39 cellular contexts compared by ENCODE assay signal in genomic region chr12:119397540-119397939, GRCh38.
"Had no signal": no experiment of that assay in that cellular context is flagged by ENCODE, and none has a peak within 500 bp of the region (broad histone marks: within the 10 kb centered on the region; RNA-seq: fewer than 3 reads in every experiment).

No MANE protein-coding gene starts in this region.

- H3K27me3 ChIP-seq: adrenal gland, ascending aorta, body of pancreas, brain microvascular endothelial cell, breast epithelium, cardiac muscle cell had no signal

- H3K9me3 Mint-ChIP-seq: activated naive CD4-positive, alpha-beta T cell treated with anti-CD3 and anti-CD28 coated beads for 36 hours; activated naive CD4-positive, alpha-beta T cell treated with anti-CD3 and anti-CD28 coated beads, Interleukin-2, amount 10 ng/mL, durations not matched to agents 7 days and 5 days; activated naive CD4-positive, alpha-beta T cell treated with anti-CD3 and anti-CD28 coated beads, Interleukin-2, amount 50 U/mL, for 24 hours; activated naive CD4-positive, alpha-beta T cell treated with anti-CD3 and anti-CD28 coated beads, Interleukin-2, amount 50 U/mL, for 72 hours; activated naive CD8-positive, alpha-beta T cell treated with anti-CD3 and anti-CD28 coated beads for 36 hours; activated naive CD8-positive, alpha-beta T cell treated with anti-CD3 and anti-CD28 coated beads, Interleukin-2, amount 10 ng/mL, durations not matched to agents 7 days and 5 days; activated naive CD8-positive, alpha-beta T cell treated with anti-CD3 and anti-CD28 coated beads, Interleukin-2, amount 50 U/mL, for 24 hours; activated T-cell treated with anti-CD3 and anti-CD28 coated beads, Interleukin-2, amount 50 U/mL, for 24 hours; activated T-cell treated with anti-CD3 and anti-CD28 coated beads, Interleukin-2, amount 50 U/mL, for 4 hours; activated T-cell treated with anti-CD3 and anti-CD28 coated beads, Interleukin-2, amount 50 U/mL, for 72 hours; activated T-helper 1 cell treated with anti-CD3 and anti-CD28 coated beads, Interleukin-12 subunit alpha, Interleukin-12 subunit beta, Interleukin-2, Interleukin-4 antibody, amounts not matched to agents 30 ng/mL and 10 ng/mL and 1 ng/mL, durations not matched to agents 14 hours and 24 hours and 36 hours; activated T-helper 17 cell treated with anti-CD3 and anti-CD28 coated beads, Interleukin-2, amount 50 U/mL, for 72 hours; activated T-helper 2 cell treated with anti-CD3 and anti-CD28 coated beads, Interferon-gamma antibody, Interleukin-2, Interleukin-4, amounts not matched to agents 10 μg/mL and 5 μg/mL and 100 μg/mL, durations not matched to agents 14 hours and 24 hours and 36 hours; central memory CD8-positive, alpha-beta T cell had no signal

- H3K27ac Mint-ChIP-seq: activated naive CD4-positive, alpha-beta T cell treated with anti-CD3 and anti-CD28 coated beads for 36 hours; activated naive CD4-positive, alpha-beta T cell treated with anti-CD3 and anti-CD28 coated beads, Interleukin-2, amount 10 ng/mL, durations not matched to agents 7 days and 5 days; activated naive CD4-positive, alpha-beta T cell treated with anti-CD3 and anti-CD28 coated beads, Interleukin-2, amount 50 U/mL, for 24 hours; activated naive CD4-positive, alpha-beta T cell treated with anti-CD3 and anti-CD28 coated beads, Interleukin-2, amount 50 U/mL, for 72 hours; activated naive CD8-positive, alpha-beta T cell; activated naive CD8-positive, alpha-beta T cell treated with anti-CD3 and anti-CD28 coated beads for 36 hours; activated naive CD8-positive, alpha-beta T cell treated with anti-CD3 and anti-CD28 coated beads, Interleukin-2, amount 10 ng/mL, durations not matched to agents 7 days and 5 days; activated naive CD8-positive, alpha-beta T cell treated with anti-CD3 and anti-CD28 coated beads, Interleukin-2, amount 50 U/mL, for 24 hours; activated T-cell treated with anti-CD3 and anti-CD28 coated beads, Interleukin-2, amount 50 U/mL, for 24 hours; activated T-cell treated with anti-CD3 and anti-CD28 coated beads, Interleukin-2, amount 50 U/mL, for 72 hours; activated T-helper 1 cell treated with anti-CD3 and anti-CD28 coated beads, Interleukin-12 subunit alpha, Interleukin-12 subunit beta, Interleukin-2, Interleukin-4 antibody, amounts not matched to agents 30 ng/mL and 10 ng/mL and 1 ng/mL, durations not matched to agents 14 hours and 24 hours and 36 hours; activated T-helper 17 cell treated with anti-CD3 and anti-CD28 coated beads, Interleukin-2, amount 50 U/mL, for 72 hours; activated T-helper 2 cell treated with anti-CD3 and anti-CD28 coated beads, Interferon-gamma antibody, Interleukin-2, Interleukin-4, amounts not matched to agents 10 μg/mL and 5 μg/mL and 100 μg/mL, durations not matched to agents 14 hours and 24 hours and 36 hours; brain had no signal

- H3K4me1 Mint-ChIP-seq: activated naive CD4-positive, alpha-beta T cell treated with anti-CD3 and anti-CD28 coated beads, Interleukin-2, amount 10 ng/mL, durations not matched to agents 7 days and 5 days; activated naive CD4-positive, alpha-beta T cell treated with anti-CD3 and anti-CD28 coated beads, Interleukin-2, amount 50 U/mL, for 24 hours; activated naive CD8-positive, alpha-beta T cell treated with anti-CD3 and anti-CD28 coated beads for 36 hours; activated naive CD8-positive, alpha-beta T cell treated with anti-CD3 and anti-CD28 coated beads, Interleukin-2, amount 10 ng/mL, durations not matched to agents 7 days and 5 days; activated naive CD8-positive, alpha-beta T cell treated with anti-CD3 and anti-CD28 coated beads, Interleukin-2, amount 50 U/mL, for 24 hours; activated T-helper 17 cell treated with anti-CD3 and anti-CD28 coated beads, Interleukin-2, amount 50 U/mL, for 72 hours; central memory CD8-positive, alpha-beta T cell had no signal

- H3K4me1 ChIP-seq: adrenal gland, ascending aorta, body of pancreas, breast epithelium had no signal

- DNase-seq: activated effector memory CD4-positive, alpha-beta T cell treated with anti-CD3 and anti-CD28 coated beads, Interleukin-2, amount 50 U/mL, for 16 hours; activated effector memory CD4-positive, alpha-beta T cell treated with Interleukin-2 at 50 U/mL for 16 hours; activated gamma-delta T cell; activated gamma-delta T cell treated with Interleukin-2 at 50 U/mL for 16 hours; activated naive CD4-positive, alpha-beta T cell; activated naive CD4-positive, alpha-beta T cell treated with anti-CD3 and anti-CD28 coated beads for 36 hours; activated naive CD4-positive, alpha-beta T cell treated with anti-CD3 and anti-CD28 coated beads, Interleukin-2, amount 10 ng/mL, durations not matched to agents 7 days and 5 days; activated naive CD4-positive, alpha-beta T cell treated with anti-CD3 and anti-CD28 coated beads, Interleukin-2, amount 50 U/mL, for 16 hours; activated naive CD4-positive, alpha-beta T cell treated with Interleukin-2 at 50 U/mL for 16 hours; activated naive CD8-positive, alpha-beta T cell treated with anti-CD3 and anti-CD28 coated beads for 36 hours; activated naive CD8-positive, alpha-beta T cell treated with anti-CD3 and anti-CD28 coated beads, Interleukin-2, amount 10 ng/mL, durations not matched to agents 7 days and 5 days; activated naive CD8-positive, alpha-beta T cell treated with anti-CD3 and anti-CD28 coated beads, Interleukin-2, amount 50 U/mL, for 24 hours; activated T-cell treated with anti-CD3 and anti-CD28 coated beads for 4 hours; activated T-cell treated with anti-CD3 and anti-CD28 coated beads, Interleukin-2, amount 50 U/mL, for 1 hour; activated T-cell treated with anti-CD3 and anti-CD28 coated beads, Interleukin-2, amount 50 U/mL, for 24 hours; activated T-cell treated with anti-CD3 and anti-CD28 coated beads, Interleukin-2, amount 50 U/mL, for 4 hours; activated T-cell treated with anti-CD3 and anti-CD28 coated beads, Interleukin-2, amount 50 U/mL, for 48 hours; activated T-cell treated with anti-CD3 and anti-CD28 coated beads, Interleukin-2, amount 50 U/mL, for 72 hours; adrenal gland; amniotic stem cell; amygdala; anterior cingulate cortex; aorta; body of pancreas; brain microvascular endothelial cell; caudate nucleus; central memory CD4-positive, alpha-beta T cell; cerebellar nuclear complex had no signal

- H3K4me3 Mint-ChIP-seq: activated naive CD4-positive, alpha-beta T cell treated with anti-CD3 and anti-CD28 coated beads for 36 hours; activated naive CD4-positive, alpha-beta T cell treated with anti-CD3 and anti-CD28 coated beads, Interleukin-2, amount 10 ng/mL, durations not matched to agents 7 days and 5 days; activated naive CD4-positive, alpha-beta T cell treated with anti-CD3 and anti-CD28 coated beads, Interleukin-2, amount 50 U/mL, for 24 hours; activated naive CD8-positive, alpha-beta T cell; activated naive CD8-positive, alpha-beta T cell treated with anti-CD3 and anti-CD28 coated beads for 36 hours; activated naive CD8-positive, alpha-beta T cell treated with anti-CD3 and anti-CD28 coated beads, Interleukin-2, amount 10 ng/mL, durations not matched to agents 7 days and 5 days; activated naive CD8-positive, alpha-beta T cell treated with anti-CD3 and anti-CD28 coated beads, Interleukin-2, amount 50 U/mL, for 24 hours; activated T-cell treated with anti-CD3 and anti-CD28 coated beads, Interleukin-2, amount 50 U/mL, for 24 hours; activated T-cell treated with anti-CD3 and anti-CD28 coated beads, Interleukin-2, amount 50 U/mL, for 4 hours; activated T-cell treated with anti-CD3 and anti-CD28 coated beads, Interleukin-2, amount 50 U/mL, for 72 hours; activated T-helper 1 cell treated with anti-CD3 and anti-CD28 coated beads, Interleukin-12 subunit alpha, Interleukin-12 subunit beta, Interleukin-2, Interleukin-4 antibody, amounts not matched to agents 30 ng/mL and 10 ng/mL and 1 ng/mL, durations not matched to agents 14 hours and 24 hours and 36 hours; activated T-helper 17 cell treated with anti-CD3 and anti-CD28 coated beads, Interleukin-2, amount 50 U/mL, for 72 hours; brain; central memory CD8-positive, alpha-beta T cell had no signal

- H3K4me3 ChIP-seq: adrenal gland, ascending aorta, body of pancreas, breast epithelium, cardiac muscle cell had no signal

- H3K27ac ChIP-seq: adrenal gland, ascending aorta, body of pancreas, brain microvascular endothelial cell, breast epithelium, cardiac muscle cell had no signal

- H3K36me3 ChIP-seq: adrenal gland, ascending aorta, brain microvascular endothelial cell, breast epithelium, cardiac muscle cell had no signal

- H3K27me3 Mint-ChIP-seq: activated naive CD4-positive, alpha-beta T cell treated with anti-CD3 and anti-CD28 coated beads, Interleukin-2, amount 10 ng/mL, durations not matched to agents 7 days and 5 days; activated naive CD8-positive, alpha-beta T cell treated with anti-CD3 and anti-CD28 coated beads for 36 hours; activated naive CD8-positive, alpha-beta T cell treated with anti-CD3 and anti-CD28 coated beads, Interleukin-2, amount 50 U/mL, for 24 hours had no signal

- ATAC-seq: activated naive CD4-positive, alpha-beta T cell treated with anti-CD3 and anti-CD28 coated beads, Interleukin-2, amount 50 U/mL, for 72 hours; activated naive CD8-positive, alpha-beta T cell treated with anti-CD3 and anti-CD28 coated beads, Interleukin-2, amount 50 U/mL, for 24 hours; activated T-cell treated with anti-CD3 and anti-CD28 coated beads, Interleukin-2, amount 50 U/mL, for 4 hours; activated T-cell treated with anti-CD3 and anti-CD28 coated beads, Interleukin-2, amount 50 U/mL, for 72 hours; activated T-helper 17 cell treated with anti-CD3 and anti-CD28 coated beads, Interleukin-2, amount 50 U/mL, for 72 hours; body of pancreas had no signal

- H3K9me3 ChIP-seq: adrenal gland, ascending aorta, body of pancreas had no signal
